ENCODE assay signal across 9 cellular contexts in genomic region chr18:37578886-37579513, GRCh38. TPM values are rescaled to one million over a fixed set of nuclear protein-coding genes. Genes with fewer than 3 reads are reported as not detected.
DNase-seq lines count a peak whose midpoint lies in the region; ATAC-seq and TF ChIP-seq lines count a peak whose summit lies in the region.
"Had no signal": no experiment of that assay in that cellular context is flagged by ENCODE, and none has a peak within 500 bp of the region (broad histone marks: within the 10 kb centered on the region; RNA-seq: fewer than 3 reads in every experiment).

No MANE protein-coding gene starts in this region.

- H3K27ac ChIP-seq in A673 (ENCODE audit: low read depth, low read length, poor library complexity, severe bottlenecking), result no peak overlapping the region
- H3K27ac ChIP-seq in HL-60 (replicated peaks), result no peak overlapping the region
- H3K27ac ChIP-seq in WERI-Rb-1, result no peak overlapping the region
- no peak overlapping the region for H3K27ac ChIP-seq in right lobe of liver

- intact Hi-C loops in A673 (cut with micrococcal nuclease; ENCODE audit: unreplicated experiment) (no loop called here), right lobe of liver (cut with DNase I) (no loop called here)

- H3K36me3 ChIP-seq in A673 (ENCODE audit: insufficient read depth, low read length, poor library complexity, severe bottlenecking) (no peaks in the 10 kb centered on the region), WERI-Rb-1 (no peaks in the 10 kb centered on the region), right lobe of liver (no peaks in the 10 kb centered on the region)

- TF ChIP-seq CTCF in A673 (conservative IDR thresholded peaks at IDR 0.05; ENCODE audit: low read depth, low read length), result peak; percentile 53
- TF ChIP-seq CTCF in GM13976 (IDR thresholded peaks at IDR 0.05; ENCODE audit: borderline replicate concordance, control extremely low read depth, extremely low read depth, insufficient read depth, missing control alignments), result peak; percentile 26
- TF ChIP-seq CTCF in HL-60 (IDR thresholded peaks at IDR 0.05; ENCODE audit: insufficient read depth, low read length), result peak; percentile 40
- peak; percentile 35 for TF ChIP-seq CTCF in WERI-Rb-1 (IDR thresholded peaks at IDR 0.05; ENCODE audit: low read depth, low read length)
- TF ChIP-seq CTCF in right lobe of liver (IDR thresholded peaks at IDR 0.05), result peak; percentile 14 to 57 (median 45)

- CTCF ChIA-PET in A673 (lab: Charles Lee), result no interaction called here

- DNase-seq in A673 (ENCODE audit: low spot score) (peak; percentile 18), GM13976 (ENCODE audit: low spot score) (peak; percentile 46), HL-60 (ENCODE audit: low read depth in 1 of 2, low spot score in 1 of 2) (peak; percentile 22 to 33), WERI-Rb-1 (peak; percentile 32), right lobe of liver (no peak)
- DNase-seq in activated naive CD8-positive, alpha-beta T cell treated with anti-CD3 and anti-CD28 coated beads for 36 hours, result no peak
- DNase-seq in activated T-cell treated with anti-CD3 and anti-CD28 coated beads, Interleukin-2, amount 50 U/mL, for 1 hour, result no peak

- H3K4me1 Mint-ChIP-seq in activated naive CD8-positive, alpha-beta T cell treated with anti-CD3 and anti-CD28 coated beads for 36 hours, result peaks cover 1% of the 10 kb centered on the region
- H3K4me1 Mint-ChIP-seq: activated naive CD4-positive, alpha-beta T cell treated with anti-CD3 and anti-CD28 coated beads, Interleukin-2, amount 50 U/mL, for 24 hours had no signal

- H3K4me3 ChIP-seq in A673 (ENCODE audit: low read depth, low read length, poor library complexity, severe bottlenecking) (no peak overlapping the region), HL-60 (replicated peaks; ENCODE audit: insufficient read depth, low read length) (no peak overlapping the region), WERI-Rb-1 (ENCODE audit: low read depth, low read length) (no peak overlapping the region), right lobe of liver (no peak overlapping the region)

- H3K4me1 ChIP-seq in A673 (ENCODE audit: insufficient read depth, low read length, poor library complexity, severe bottlenecking), result no peaks in the 10 kb centered on the region
- H3K4me1 ChIP-seq in right lobe of liver, result no peaks in the 10 kb centered on the region

- BruUV-seq in A673 (replicated peaks; lab: Mats Ljungman, UMichigan), result no TSS peak

- no peaks in the 10 kb centered on the region for H3K9me3 Mint-ChIP-seq in activated naive CD8-positive, alpha-beta T cell treated with anti-CD3 and anti-CD28 coated beads for 36 hours

- WGBS in right lobe of liver (ENCODE audit: insufficient coverage, low coverage, low lambda C conversion rate, missing lambda C conversion rate), result 13% methylated on average over 14 of the region's 14 CpGs

- in situ Hi-C loops in GM13976 (cut with MboI; ENCODE audit: low sequenced_read_pairs, unreplicated experiment), result no loop called here

- TF ChIP-seq POLR2A in right lobe of liver (IDR thresholded peaks at IDR 0.05), result no peak

- POLR2A ChIA-PET in A673 (lab: Charles Lee; ENCODE audit: low non-redundant PET), result no interaction called here

- ATAC-seq in right lobe of liver (peak; percentile 50 to 67 (median 58)), GM21447 (IDR thresholded peaks at IDR 0.05; ENCODE audit: unreplicated experiment) (no peak)

- no peak overlapping the region for H3K27ac Mint-ChIP-seq in activated naive CD8-positive, alpha-beta T cell treated with anti-CD3 and anti-CD28 coated beads for 36 hours
- H3K27ac Mint-ChIP-seq: activated naive CD4-positive, alpha-beta T cell treated with anti-CD3 and anti-CD28 coated beads, Interleukin-2, amount 50 U/mL, for 24 hours had no signal

- no peaks in the 10 kb centered on the region for H3K9me3 ChIP-seq in A673 (ENCODE audit: low read depth, low read length, poor library complexity, severe bottlenecking)
- no peaks in the 10 kb centered on the region for H3K9me3 ChIP-seq in WERI-Rb-1 (ENCODE audit: severe bottlenecking)
- H3K9me3 ChIP-seq in right lobe of liver, result no peaks in the 10 kb centered on the region

- H3K4me3 Mint-ChIP-seq in activated naive CD8-positive, alpha-beta T cell treated with anti-CD3 and anti-CD28 coated beads for 36 hours, result no peak overlapping the region
- H3K4me3 Mint-ChIP-seq: activated naive CD4-positive, alpha-beta T cell treated with anti-CD3 and anti-CD28 coated beads, Interleukin-2, amount 50 U/mL, for 24 hours had no signal

- peaks cover 21% of the 10 kb centered on the region for H3K27me3 Mint-ChIP-seq in activated naive CD8-positive, alpha-beta T cell treated with anti-CD3 and anti-CD28 coated beads for 36 hours

- H3K27me3 ChIP-seq in A673 (replicated peaks; ENCODE audit: insufficient read depth, low read depth, low read length, poor library complexity), result peaks cover 18% of the 10 kb centered on the region
- peaks cover 8% of the 10 kb centered on the region for H3K27me3 ChIP-seq in HL-60 (ENCODE audit: insufficient read depth, poor library complexity, severe bottlenecking)
- H3K27me3 ChIP-seq in WERI-Rb-1 (ENCODE audit: insufficient read depth, low read depth, severe bottlenecking), result no peaks in the 10 kb centered on the region
- no peaks in the 10 kb centered on the region for H3K27me3 ChIP-seq in right lobe of liver

- no peaks in the 10 kb centered on the region for H3K36me3 Mint-ChIP-seq in activated naive CD8-positive, alpha-beta T cell treated with anti-CD3 and anti-CD28 coated beads for 36 hours
- H3K36me3 Mint-ChIP-seq: activated naive CD4-positive, alpha-beta T cell treated with anti-CD3 and anti-CD28 coated beads, Interleukin-2, amount 50 U/mL, for 24 hours had no signal

RNA-seq across cellular contexts. Expression of gene CELF4, which starts 13.4 kb away (rescaled TPM):
- total RNA-seq in A673 (2021), result not detected in 2 replicates
- under 1 TPM in 1 of 6 experiments, not detected in 5; 0.06 TPM for total RNA-seq in right lobe of liver
- total RNA-seq in activated naive CD8-positive, alpha-beta T cell treated with anti-CD3 and anti-CD28 coated beads for 36 hours, result not detected

Comparison
In these comparisons a context has a peak if more than half of its experiments do, and no peak if none do; other contexts are left out.
1. DNase-seq: peak in A673 (single experiment), GM13976 (single experiment), HL-60 (2 of 2) and WERI-Rb-1 (single experiment); none in right lobe of liver (0 of 3), activated naive CD8-positive, alpha-beta T cell treated with anti-CD3 and anti-CD28 coated beads for 36 hours (single experiment) and activated T-cell treated with anti-CD3 and anti-CD28 coated beads, Interleukin-2, amount 50 U/mL, for 1 hour (single experiment).
2. Peak in every context shown above with its lines, with median percentiles within 50 percentile points of each other: CTCF ChIP-seq.